2 cellular contexts compared by ENCODE assay signal in genomic region chr1:93695411-93696005, GRCh38.
TF ChIP-seq lines count a peak whose summit lies in the region.

No MANE protein-coding gene starts in this region.

TF ChIP-seq in SK-N-SH, 30 proteins besides CTCF, POLR2A, EP300 and RAD21 (continued from another document):
- TF ChIP-seq EZH2phosphoT487 (IDR thresholded peaks at IDR 0.05; ENCODE audit: borderline replicate concordance, low read depth) (no peak), GATA2 (CRISPR knock-in tag; IDR thresholded peaks at IDR 0.05) (no peak), FOXJ3 (CRISPR knock-in tag; IDR thresholded peaks at IDR 0.05) (no peak), USF2 (IDR thresholded peaks at IDR 0.05; ENCODE audit: borderline replicate concordance, low read depth, low read length) (no peak), IRF3 (IDR thresholded peaks at IDR 0.05; ENCODE audit: low read depth, low read length) (no peak), MAX (IDR thresholded peaks at IDR 0.05; ENCODE audit: low read depth) (no peak), RFX5 (IDR thresholded peaks at IDR 0.05; ENCODE audit: low read length) (no peak), RXRA (IDR thresholded peaks at IDR 0.05; ENCODE audit: borderline replicate concordance, low read depth) (no peak), NFIC (IDR thresholded peaks at IDR 0.05; ENCODE audit: borderline replicate concordance) (no peak), NRF1 (IDR thresholded peaks at IDR 0.05; ENCODE audit: low read depth, low read length) (no peak), FOXM1 (IDR thresholded peaks at IDR 0.05; ENCODE audit: low read depth) (no peak), TAF1 (IDR thresholded peaks at IDR 0.05; ENCODE audit: borderline replicate concordance, low read depth, low read length) (no peak), CHD2 (IDR thresholded peaks at IDR 0.05; ENCODE audit: low read length, partially characterized antibody) (no peak), ZBTB33 (IDR thresholded peaks at IDR 0.05; ENCODE audit: borderline replicate concordance, low read depth) (no peak)

TF ChIP-seq in SK-N-SH treated with all-trans-retinoic acid at 6 μM for 48 hours, 23 proteins besides CTCF, POLR2A, EP300 and RAD21 (continued from another document):
- TF ChIP-seq TSHZ2 (CRISPR knock-in tag; IDR thresholded peaks at IDR 0.05): no peak
- no peak for TF ChIP-seq RARB (CRISPR knock-in tag; IDR thresholded peaks at IDR 0.05)
- no peak for TF ChIP-seq CREB5 (CRISPR knock-in tag; IDR thresholded peaks at IDR 0.05; ENCODE audit: low read depth)
- no peak for TF ChIP-seq TCF4 (CRISPR knock-in tag; IDR thresholded peaks at IDR 0.05; ENCODE audit: borderline replicate concordance)
- no peak for TF ChIP-seq ISL1 (CRISPR knock-in tag; IDR thresholded peaks at IDR 0.05)
TF ChIP-seq in SK-N-SH treated with all-trans-retinoic acid at 6 μM for 48 hours: peak in this region for 0.
